Comparison of ENCODE assay signal across 9 cellular contexts in the genomic region with DNA sequence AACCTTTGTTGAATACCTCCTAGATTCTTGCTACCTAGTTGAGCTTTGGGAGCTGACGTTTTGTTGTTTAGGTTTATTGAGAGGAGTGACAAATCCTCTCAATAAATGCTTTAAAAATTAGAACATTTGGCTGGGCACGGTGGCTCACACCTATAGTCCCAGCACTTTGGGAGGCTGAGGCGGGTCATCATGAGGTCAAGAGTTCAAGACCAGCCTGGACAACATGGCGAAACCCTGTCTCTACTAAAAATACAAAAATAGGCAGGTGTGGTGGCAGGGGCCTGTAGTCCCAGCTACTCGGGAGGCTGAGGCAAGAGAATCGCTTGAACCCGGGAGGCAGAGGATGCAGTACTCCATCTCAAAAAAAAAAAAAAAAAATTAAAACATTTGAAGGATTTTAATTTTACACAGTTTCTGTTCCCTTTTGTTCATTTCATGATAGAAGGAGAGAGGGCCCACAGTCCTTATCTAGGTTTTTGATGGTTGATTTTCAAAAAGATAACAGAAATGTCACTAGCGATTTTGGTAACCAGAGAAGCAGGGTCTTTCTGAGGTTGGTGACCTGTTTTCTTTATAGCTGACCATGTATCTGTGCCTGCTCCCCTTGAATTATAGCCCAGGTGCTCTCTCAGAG. TPM values are rescaled to one million over a fixed set of nuclear protein-coding genes. Genes with fewer than 3 reads are reported as not detected.
DNase-seq lines count a peak whose midpoint lies in the region; ATAC-seq, FAIRE-seq and TF ChIP-seq lines count a peak whose summit lies in the region.
"Had no signal": no experiment of that assay in that cellular context is flagged by ENCODE, and none has a peak within 500 bp of the region (broad histone marks: within the 10 kb centered on the region; RNA-seq: fewer than 3 reads in every experiment).

No MANE protein-coding gene starts in this region.

- in situ Hi-C loops in brain microvascular endothelial cell (cut with HindIII; ENCODE audit: low pct_ligation_motif_present, low sequenced_read_pairs): no loop called here

- H3K36me3 ChIP-seq in CD8-positive, alpha-beta T cell (ENCODE audit: insufficient read depth, low read length): peaks cover 9% of the 10 kb centered on the region
- peaks cover 39% of the 10 kb centered on the region for H3K36me3 ChIP-seq in brain microvascular endothelial cell (replicated peaks)
- peaks cover 29% of the 10 kb centered on the region for H3K36me3 ChIP-seq in neutrophil

- DNase-seq in CD8-positive, alpha-beta T cell: no peak
- DNase-seq in brain microvascular endothelial cell: no peak
- DNase-seq in Ammon's horn (ENCODE audit: low spot score): no peak
- no peak for DNase-seq in amniotic stem cell (lab: John Stamatoyannopoulos, UW)
- no peak for DNase-seq in frontal cortex (ENCODE audit: low spot score in 2 of 2)
- DNase-seq: NCI-H524 treated with DMSO at 0.1 percent for 48 hours had no signal

- H3K27ac Mint-ChIP-seq in CD8-positive, alpha-beta T cell: peak overlapping the region; percentile 91

- peaks cover 67% of the 10 kb centered on the region for H3K36me3 Mint-ChIP-seq in CD8-positive, alpha-beta T cell

- peak; percentile 1 for ATAC-seq in CD8-positive, alpha-beta T cell
- peak; percentile 18 for ATAC-seq in HG03103 (IDR thresholded peaks at IDR 0.05; ENCODE audit: low read depth, unreplicated experiment)
- ATAC-seq in GM21529 (IDR thresholded peaks at IDR 0.05; ENCODE audit: unreplicated experiment): no peak

- H3K9me3 Mint-ChIP-seq in CD8-positive, alpha-beta T cell: no peaks in the 10 kb centered on the region

- TF ChIP-seq CTCF in CD8-positive, alpha-beta T cell (IDR thresholded peaks at IDR 0.05): no peak
- no peak for TF ChIP-seq CTCF in brain microvascular endothelial cell (IDR thresholded peaks at IDR 0.05; ENCODE audit: low read depth, low read length, missing control alignments)
- no peak for TF ChIP-seq CTCF in neutrophil (IDR thresholded peaks at IDR 0.05)

- intact Hi-C loops in CD8-positive, alpha-beta T cell (cut with DNase I, micrococcal nuclease): loop anchor here (1.0 to 2.0 kb wide), 7 partner anchors 15 to 198 kb away; a partner anchor contains a TSS

- peaks cover 97% of the 10 kb centered on the region for H3K4me1 ChIP-seq in CD8-positive, alpha-beta T cell (ENCODE audit: insufficient read depth, low read length)
- H3K4me1 ChIP-seq in neutrophil (ENCODE audit: control insufficient read depth in 1 of 2, insufficient read depth in 1 of 2, low read depth in 1 of 2, low read length in 1 of 2): peaks cover 29 to 30% of the 10 kb centered on the region in 2 experiments

- H3K27me3 Mint-ChIP-seq in CD8-positive, alpha-beta T cell (ENCODE audit: low read depth): no peaks in the 10 kb centered on the region

- no peak for FAIRE-seq in frontal cortex (lab: Jason Lieb, UNC)

- peak overlapping the region; percentile 31 for H3K4me3 ChIP-seq in CD8-positive, alpha-beta T cell (ENCODE audit: low read depth, low read length)
- H3K4me3 ChIP-seq in brain microvascular endothelial cell (ENCODE audit: low read depth, low read length) (no peak overlapping the region), neutrophil (ENCODE audit: low read depth in 1 of 2, low read length in 1 of 2) (peak overlapping the region; percentile 53 to 59)

- POLR2A ChIA-PET in CD8-positive, alpha-beta T cell (lab: Charles Lee): interaction anchor here (1.0 to 4.9 kb wide), 9 partner anchors 10 to 243 kb away, joined by 3 to 72 read pairs (median 5); a partner anchor contains a TSS

- peaks cover 89% of the 10 kb centered on the region for H3K4me1 Mint-ChIP-seq in CD8-positive, alpha-beta T cell (ENCODE audit: low read depth)

- H3K9me3 ChIP-seq in CD8-positive, alpha-beta T cell (ENCODE audit: low read length): no peaks in the 10 kb centered on the region
- H3K9me3 ChIP-seq in neutrophil: no peaks in the 10 kb centered on the region

- peak overlapping the region; percentile 66 for H3K4me3 Mint-ChIP-seq in CD8-positive, alpha-beta T cell

- no peaks in the 10 kb centered on the region for H3K27me3 ChIP-seq in CD8-positive, alpha-beta T cell (ENCODE audit: insufficient read depth, low read length)
- H3K27me3 ChIP-seq in brain microvascular endothelial cell (replicated peaks) (no peaks in the 10 kb centered on the region), neutrophil (no peaks in the 10 kb centered on the region)

- CTCF ChIA-PET in CD8-positive, alpha-beta T cell (lab: Charles Lee): interaction anchor here (0.8 to 3.2 kb wide), 9 partner anchors 15 to 140 kb away, joined by 3 to 13 read pairs (median 6); a partner anchor contains a TSS

- H3K27ac ChIP-seq in CD8-positive, alpha-beta T cell (ENCODE audit: low read depth, low read length): peak overlapping the region; percentile 6
- peak overlapping the region; percentile 82 for H3K27ac ChIP-seq in brain microvascular endothelial cell
- peak overlapping the region; percentile 93 for H3K27ac ChIP-seq in neutrophil

RNA-seq across cellular contexts. Expression of a gene that starts 44.2 kb away (rescaled TPM):
- total RNA-seq in CD8-positive, alpha-beta T cell: 10 to 100 TPM in 1 of 2 experiments, 1 to 10 TPM in 1; 9.5 to 12.7 TPM
- 4.5 TPM for total RNA-seq in frontal cortex

RNA-seq across cellular contexts. Expression of a gene that starts 47.7 kb away (rescaled TPM):
- total RNA-seq in CD8-positive, alpha-beta T cell: 100 to 1,000 TPM; 104 to 105 TPM
- 17.1 TPM for total RNA-seq in frontal cortex

Comparison
In these comparisons a context has a peak if more than half of its experiments do, and no peak if none do; other contexts are left out.
1. H3K27ac ChIP-seq: peak in every context shown above with its lines; median percentile 93 in neutrophil; 82 in brain microvascular endothelial cell; 6 in CD8-positive, alpha-beta T cell.